1 cellular context compared by ENCODE assay signal in genomic region chr6:106619223-106619622, GRCh38.
TF ChIP-seq lines count a peak whose summit lies in the region.

No MANE protein-coding gene starts in this region.

TF ChIP-seq in WTC11, 78 proteins besides CTCF, POLR2A, EP300 and RAD21 (continued from another document):
- no peak for TF ChIP-seq E2F4 (CRISPR knock-in tag; IDR thresholded peaks at IDR 0.05; ENCODE audit: borderline replicate concordance, low read depth)
- TF ChIP-seq ZNF232 (CRISPR knock-in tag; IDR thresholded peaks at IDR 0.05) = no peak
- no peak for TF ChIP-seq E2F1 (CRISPR knock-in tag; IDR thresholded peaks at IDR 0.05)
- no peak for TF ChIP-seq SOX15 (CRISPR knock-in tag; IDR thresholded peaks at IDR 0.05)
- no peak for TF ChIP-seq RELA (CRISPR knock-in tag; IDR thresholded peaks at IDR 0.05; ENCODE audit: borderline replicate concordance)
- TF ChIP-seq EMX1 (CRISPR knock-in tag; IDR thresholded peaks at IDR 0.05) = no peak
- TF ChIP-seq CBFB (CRISPR knock-in tag; IDR thresholded peaks at IDR 0.05; ENCODE audit: low read depth) = no peak
- TF ChIP-seq GTF2I (CRISPR knock-in tag; conservative IDR thresholded peaks at IDR 0.05) = no peak
- TF ChIP-seq MAX (CRISPR knock-in tag; IDR thresholded peaks at IDR 0.05) = no peak
- TF ChIP-seq ERG (CRISPR knock-in tag; IDR thresholded peaks at IDR 0.05) = no peak
- no peak for TF ChIP-seq ATF2 (CRISPR knock-in tag; IDR thresholded peaks at IDR 0.05; ENCODE audit: borderline replicate concordance, low read depth)
